Comparison of ENCODE assay signal across 6 cellular contexts in the genomic region with DNA sequence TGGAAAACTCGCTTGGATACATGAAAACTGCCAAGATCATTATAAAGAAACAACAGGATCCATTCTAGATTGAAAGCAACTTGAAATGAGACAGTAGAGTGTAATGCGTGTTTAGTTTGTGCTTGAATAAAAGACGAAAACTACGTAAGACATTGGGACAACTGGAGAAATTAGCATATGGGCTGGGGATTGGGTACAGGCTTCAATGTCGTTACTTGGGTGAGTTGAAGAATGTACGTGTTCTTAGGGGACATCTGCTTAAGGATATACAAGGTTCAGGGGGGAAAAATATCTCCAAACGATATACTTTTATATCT. TPM values are rescaled to one million over a fixed set of nuclear protein-coding genes. Genes with fewer than 3 reads are reported as not detected.
DNase-seq lines count a peak whose midpoint lies in the region; ATAC-seq and TF ChIP-seq lines count a peak whose summit lies in the region.

No MANE protein-coding gene starts in this region.

- peaks cover 44% of the 10 kb centered on the region for H3K36me3 Mint-ChIP-seq in central memory CD8-positive, alpha-beta T cell (ENCODE audit: insufficient read depth)

- intact Hi-C loops in ovary (cut with DNase I): no loop called here

- no peaks in the 10 kb centered on the region for H3K27me3 Mint-ChIP-seq in central memory CD8-positive, alpha-beta T cell

- H3K27ac Mint-ChIP-seq in central memory CD8-positive, alpha-beta T cell (ENCODE audit: low read depth): peak overlapping the region; percentile 98

- TF ChIP-seq CTCF in ovary (IDR thresholded peaks at IDR 0.05): no peak

- peak overlapping the region; percentile 89 for H3K4me3 ChIP-seq in ovary

- no peaks in the 10 kb centered on the region for H3K9me3 ChIP-seq in ovary

- no peak for TF ChIP-seq POLR2A in ovary (IDR thresholded peaks at IDR 0.05)

- peak overlapping the region; percentile 94 for H3K4me3 Mint-ChIP-seq in central memory CD8-positive, alpha-beta T cell

- peak overlapping the region in 1 of 2 donors; percentile 56 for H3K27ac ChIP-seq in ovary

- DNase-seq in central memory CD8-positive, alpha-beta T cell (ENCODE audit: low spot score in 2 of 2): no peak
- no peak for DNase-seq in ovary
- DNase-seq in kidney glomerular epithelial cell (lab: John Stamatoyannopoulos, UW): no peak
- DNase-seq in activated CD4-positive, CD25-positive, alpha-beta regulatory T cell (lab: John Stamatoyannopoulos, UW): no peak

- peaks cover 2% of the 10 kb centered on the region for H3K4me1 ChIP-seq in ovary (ENCODE audit: insufficient read depth)

- no peaks in the 10 kb centered on the region for H3K36me3 ChIP-seq in ovary

- H3K27me3 ChIP-seq in ovary: no peaks in the 10 kb centered on the region

- TF ChIP-seq EP300 in ovary (IDR thresholded peaks at IDR 0.05): no peak

- 11 to 13% (median 12%) methylated on average over 7 of the region's 7 CpGs for whole genome bisulfite sequencing in ovary, 3 donors

- peaks cover 47% of the 10 kb centered on the region for H3K4me1 Mint-ChIP-seq in central memory CD8-positive, alpha-beta T cell

- no peaks in the 10 kb centered on the region for H3K9me3 Mint-ChIP-seq in central memory CD8-positive, alpha-beta T cell

- ATAC-seq in HG03097 (IDR thresholded peaks at IDR 0.05; ENCODE audit: low FRiP score, unreplicated experiment): peak; percentile 9
- no peak for ATAC-seq in central memory CD8-positive, alpha-beta T cell (replicated peaks; ENCODE audit: extremely low read depth, poor library complexity, severe bottlenecking)
- no peak for ATAC-seq in HG02571 (IDR thresholded peaks at IDR 0.05; ENCODE audit: unreplicated experiment)

RNA-seq across cellular contexts. Expression of a gene that starts 0.5 kb away (rescaled TPM):
- total RNA-seq in ovary: 10 to 100 TPM; 26.9 to 37.6 (median 29.9) TPM
- 10 to 100 TPM; 27.4 to 52.5 TPM for polyA plus RNA-seq in ovary

RNA-seq across cellular contexts. Expression of a gene that starts 22.1 kb away (rescaled TPM):
- total RNA-seq in ovary: 1 to 10 TPM; 2.2 to 6.1 (median 4.5) TPM
- polyA plus RNA-seq in ovary: 1 to 10 TPM; 1.1 to 2.3 TPM

RNA-seq across cellular contexts. Expression of a gene that starts 26.0 kb away (rescaled TPM):
- 10 to 100 TPM in 1 of 7 donors, 1 to 10 TPM in 6; 4.8 to 10.6 (median 8.0) TPM for total RNA-seq in ovary
- 1 to 10 TPM; 2.7 to 4.2 TPM for polyA plus RNA-seq in ovary

RNA-seq across cellular contexts. Expression of a gene that starts 48.6 kb away (rescaled TPM):
- total RNA-seq in ovary: 10 to 100 TPM in 2 of 7 donors, 1 to 10 TPM in 5; 2.6 to 32.4 (median 4.8) TPM
- polyA plus RNA-seq in ovary: 10 to 100 TPM in 1 of 2 donors, under 1 TPM in 1; 0.38 to 11.8 TPM

RNA-seq across cellular contexts. Expression of a gene that starts 57.8 kb away (rescaled TPM):
- 1 to 10 TPM; 2.5 to 6.5 (median 3.4) TPM for total RNA-seq in ovary
- polyA plus RNA-seq in ovary: 1 to 10 TPM in 1 of 2 donors, under 1 TPM in 1; 0.30 to 2.2 TPM
